In the genomic region with DNA sequence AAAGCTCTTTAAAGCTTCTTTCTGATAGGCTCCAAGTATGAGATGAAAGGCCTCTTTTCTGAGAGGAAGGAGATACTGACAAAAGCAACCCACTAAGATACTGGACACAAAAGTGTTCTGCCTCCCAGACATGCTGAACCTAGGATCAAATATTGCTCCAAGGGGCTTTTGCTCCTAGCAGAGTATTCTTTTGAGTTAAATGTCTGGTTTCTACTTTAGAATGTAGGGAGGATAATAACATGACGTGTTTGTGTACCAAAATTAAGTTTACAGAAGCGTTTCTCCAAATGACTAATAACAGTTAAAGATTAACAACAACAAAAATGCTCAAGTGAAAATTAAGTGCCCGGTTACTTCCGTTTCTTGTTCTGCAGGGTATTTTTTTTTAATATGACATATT, we compare ENCODE assay signal across 19 cellular contexts.
DNase-seq lines count a peak whose midpoint lies in the region; ATAC-seq and TF ChIP-seq lines count a peak whose summit lies in the region.
"Had no signal": no experiment of that assay in that cellular context is flagged by ENCODE, and none has a peak within 500 bp of the region (broad histone marks: within the 10 kb centered on the region; RNA-seq: fewer than 3 reads in every experiment).

No MANE protein-coding gene starts in this region.

- H3K18ac ChIP-seq in neuronal stem cell (ENCODE audit: low read length): no peak overlapping the region

- no peaks in the 10 kb centered on the region for H3K4me1 Mint-ChIP-seq in activated CD4-positive, alpha-beta T cell treated with anti-CD3 and anti-CD28 coated beads for 36 hours
- H3K4me1 Mint-ChIP-seq in CD4-positive, alpha-beta memory T cell: peaks cover 0 to 4% (median 0%) of the 10 kb centered on the region in 4 donors

- ATAC-seq in activated CD4-positive, alpha-beta T cell treated with anti-CD3 and anti-CD28 coated beads for 36 hours: peak; percentile 55
- ATAC-seq in HG02623 (IDR thresholded peaks at IDR 0.05; ENCODE audit: unreplicated experiment): peak; percentile 45
- ATAC-seq in left cardiac atrium: no peak

- no CpG with 5 or more reads among the region's 4 CpGs for WGBS in neuronal stem cell (ENCODE audit: extremely low coverage in 2 of 2, insufficient read length in 2 of 2, insufficient replicate concordance in 1 of 2), 2 donors

- H3K14ac ChIP-seq in neuronal stem cell (ENCODE audit: low read length): no peak overlapping the region

- H3K4me3 Mint-ChIP-seq in activated CD4-positive, alpha-beta T cell treated with anti-CD3 and anti-CD28 coated beads for 36 hours: no peak overlapping the region
- no peak overlapping the region for H3K4me3 Mint-ChIP-seq in CD4-positive, alpha-beta memory T cell

- H3K4ac ChIP-seq in neuronal stem cell (ENCODE audit: low read length): no peak overlapping the region

- H3K4me1 ChIP-seq in OCI-LY7 (ENCODE audit: insufficient read depth, low read length, poor library complexity, severe bottlenecking) (no peaks in the 10 kb centered on the region), neuronal stem cell (ENCODE audit: control insufficient read depth in 2 of 2, insufficient read depth in 1 of 2, low read depth in 1 of 2, low read length in 2 of 2) (no peaks in the 10 kb centered on the region)
- H3K4me1 ChIP-seq in CD4-positive, alpha-beta memory T cell (ENCODE audit: insufficient read depth, low read length): no peaks in the 10 kb centered on the region
- H3K4me1 ChIP-seq: BLaER1 treated with 17β-estradiol and CSF1 and Interleukin-3, amounts not matched to agents 10 nM and 100 nM; left ventricle myocardium inferior; spleen had no signal

- H3K36me3 Mint-ChIP-seq in activated CD4-positive, alpha-beta T cell treated with anti-CD3 and anti-CD28 coated beads for 36 hours (ENCODE audit: low read depth): no peaks in the 10 kb centered on the region
- H3K36me3 Mint-ChIP-seq in CD4-positive, alpha-beta memory T cell: no peaks in the 10 kb centered on the region

- H3K27me3 ChIP-seq in neuronal stem cell (ENCODE audit: control insufficient read depth in 3 of 3, insufficient read depth in 3 of 3, low read depth in 1 of 3, low read length in 3 of 3): no peaks in the 10 kb centered on the region
- H3K27me3 ChIP-seq in CD4-positive, alpha-beta memory T cell (ENCODE audit: insufficient read depth, low read length): no peaks in the 10 kb centered on the region
- H3K27me3 ChIP-seq: BLaER1 treated with 17β-estradiol and CSF1 and Interleukin-3, amounts not matched to agents 10 nM and 100 nM; spleen had no signal

- no TSS peak for BruUV-seq in OCI-LY7 (replicated peaks; lab: Mats Ljungman, UMichigan)

- no peak overlapping the region for H2BK15ac ChIP-seq in neuronal stem cell (ENCODE audit: low read length)

- H4K8ac ChIP-seq in neuronal stem cell (ENCODE audit: low read depth, low read length): no peak overlapping the region

- intact Hi-C loops in activated CD4-positive, alpha-beta T cell treated with anti-CD3 and anti-CD28 coated beads for 36 hours (cut with DNase I, micrococcal nuclease): no loop called here
- intact Hi-C loops in OCI-LY7 (cut with micrococcal nuclease; ENCODE audit: unreplicated experiment) (no loop called here), left cardiac atrium (cut with DNase I) (no loop called here)
- intact Hi-C loops in CD4-positive, alpha-beta memory T cell (cut with micrococcal nuclease): no loop called here

- no peak overlapping the region for H3K4me2 ChIP-seq in OCI-LY7 (ENCODE audit: low read length)
- H3K4me2 ChIP-seq in neuronal stem cell (ENCODE audit: insufficient read depth, low read length, poor library complexity, severe bottlenecking): no peak overlapping the region
- H3K4me2 ChIP-seq: BLaER1 treated with 17β-estradiol and CSF1 and Interleukin-3, amounts not matched to agents 10 nM and 100 nM had no signal

- H3K79me1 ChIP-seq in neuronal stem cell (ENCODE audit: low read depth, low read length): no peaks in the 10 kb centered on the region

- no peak for DNase-seq in activated CD4-positive, alpha-beta T cell treated with anti-CD3 and anti-CD28 coated beads for 36 hours
- DNase-seq in activated CD4-positive, alpha-beta T cell treated with anti-CD3 and anti-CD28 coated beads for 1 hour: no peak
- DNase-seq in OCI-LY7 (ENCODE audit: low spot score) (peak; percentile 2), neuronal stem cell (ENCODE audit: low spot score) (peak; percentile 9), NK-92 (lab: John Stamatoyannopoulos, UW; ENCODE audit: unreplicated experiment) (no peak), left cardiac atrium (no peak)
- DNase-seq in CD4-positive, alpha-beta memory T cell: no peak
- DNase-seq: activated CD4-positive, alpha-beta T cell treated with anti-CD3 and anti-CD28 coated beads for 48 hours; activated CD8-positive, alpha-beta memory T cell treated with anti-CD3 and anti-CD28 coated beads, Interleukin-2, amount 50 U/mL, for 48 hours; activated naive CD4-positive, alpha-beta T cell; effector memory CD4-positive, alpha-beta T cell; left ventricle myocardium inferior; NCI-H187; NCI-H446 treated with DMSO at 0.1 percent for 48 hours; NK-92 treated with Interleukin-12 subunit alpha and Interleukin-12 subunit beta, amount 100 ng/mL, for 24 hours; spleen; SW 1271 had no signal

- CTCF ChIA-PET in activated CD4-positive, alpha-beta T cell treated with anti-CD3 and anti-CD28 coated beads for 36 hours (lab: Charles Lee): no interaction called here
- CTCF ChIA-PET in OCI-LY7 (lab: Charles Lee; ENCODE audit: unreplicated experiment): no interaction called here
- CTCF ChIA-PET in CD4-positive, alpha-beta memory T cell (lab: Charles Lee; ENCODE audit: partially characterized antibody): no interaction called here

- H2BK120ac ChIP-seq in neuronal stem cell (ENCODE audit: low read depth, low read length): no peak overlapping the region

- H3K9ac ChIP-seq in neuronal stem cell (ENCODE audit: low read depth, low read length, poor library complexity): no peak overlapping the region
- H3K9ac ChIP-seq: BLaER1 treated with 17β-estradiol and CSF1 and Interleukin-3, amounts not matched to agents 10 nM and 100 nM had no signal

- no peak overlapping the region for H4K91ac ChIP-seq in neuronal stem cell (ENCODE audit: low read depth, low read length, poor library complexity)

- no peaks in the 10 kb centered on the region for H4K20me1 ChIP-seq in OCI-LY7 (ENCODE audit: insufficient read depth, low read length)
- H4K20me1 ChIP-seq: BLaER1 treated with 17β-estradiol and CSF1 and Interleukin-3, amounts not matched to agents 10 nM and 100 nM had no signal

- no peak overlapping the region for H3K27ac Mint-ChIP-seq in activated CD4-positive, alpha-beta T cell treated with anti-CD3 and anti-CD28 coated beads for 36 hours
- no peak overlapping the region for H3K27ac Mint-ChIP-seq in CD4-positive, alpha-beta memory T cell

- H3K79me2 ChIP-seq in OCI-LY7 (ENCODE audit: insufficient read depth, low read depth, low read length): no peaks in the 10 kb centered on the region

- H3K36me3 ChIP-seq in OCI-LY7 (ENCODE audit: insufficient read depth, low read length) (no peaks in the 10 kb centered on the region), neuronal stem cell (replicated peaks in 1 of 2; ENCODE audit: control insufficient read depth in 2 of 2, insufficient read depth in 2 of 2, low read length in 2 of 2) (no peaks in the 10 kb centered on the region)
- no peaks in the 10 kb centered on the region for H3K36me3 ChIP-seq in CD4-positive, alpha-beta memory T cell (ENCODE audit: insufficient read depth, low read length)
- H3K36me3 ChIP-seq: BLaER1 treated with 17β-estradiol and CSF1 and Interleukin-3, amounts not matched to agents 10 nM and 100 nM; left ventricle myocardium inferior; spleen had no signal

- H2AFZ ChIP-seq in OCI-LY7 (ENCODE audit: low read length): peak overlapping the region; percentile 50; the same call in 1 of the 2 replicates
- peak overlapping the region; percentile 64 for H2AFZ ChIP-seq in neuronal stem cell (ENCODE audit: low read length)

- no peak overlapping the region for H3K27ac ChIP-seq in OCI-LY7 (ENCODE audit: low read depth, low read length, poor library complexity, severe bottlenecking)
- H3K27ac ChIP-seq in neuronal stem cell (replicated peaks; ENCODE audit: low read length): no peak overlapping the region
- H3K27ac ChIP-seq in CD4-positive, alpha-beta memory T cell (ENCODE audit: low read depth, low read length): no peak overlapping the region
- H3K27ac ChIP-seq: BLaER1 treated with 17β-estradiol and CSF1 and Interleukin-3, amounts not matched to agents 10 nM and 100 nM; left ventricle myocardium inferior; spleen had no signal

- POLR2A ChIA-PET in activated CD4-positive, alpha-beta T cell treated with anti-CD3 and anti-CD28 coated beads for 36 hours (lab: Charles Lee): no interaction called here
- POLR2A ChIA-PET in OCI-LY7 (lab: Charles Lee): no interaction called here
- POLR2A ChIA-PET in CD4-positive, alpha-beta memory T cell (lab: Charles Lee; ENCODE audit: partially characterized antibody): no interaction called here

- H3K4me3 ChIP-seq in OCI-LY7 (ENCODE audit: low read depth, low read length, poor library complexity, severe bottlenecking) (no peak overlapping the region), neuronal stem cell (ENCODE audit: low read length in 2 of 2) (no peak overlapping the region)
- H3K4me3 ChIP-seq in CD4-positive, alpha-beta memory T cell (ENCODE audit: low read length in 2 of 2): no peak overlapping the region
- H3K4me3 ChIP-seq: BLaER1 treated with 17β-estradiol and CSF1 and Interleukin-3, amounts not matched to agents 10 nM and 100 nM; left ventricle myocardium inferior; spleen had no signal

- no peaks in the 10 kb centered on the region for H3K9me3 ChIP-seq in OCI-LY7 (ENCODE audit: low read length)
- H3K9me3 ChIP-seq in neuronal stem cell (replicated peaks in 1 of 2; ENCODE audit: control insufficient read depth in 2 of 2, insufficient read depth in 1 of 2, low read depth in 1 of 2, low read length in 2 of 2): no peaks in the 10 kb centered on the region
- no peaks in the 10 kb centered on the region for H3K9me3 ChIP-seq in CD4-positive, alpha-beta memory T cell (ENCODE audit: control insufficient read depth in 1 of 2, low read length in 2 of 2)

- no peaks in the 10 kb centered on the region for H3K9me2 ChIP-seq in OCI-LY7 (ENCODE audit: insufficient read depth, low read length)

- H2BK5ac ChIP-seq in neuronal stem cell (ENCODE audit: low read length): no peak overlapping the region

- H2AK5ac ChIP-seq in neuronal stem cell (ENCODE audit: low read depth, low read length): no peak overlapping the region

- no peaks in the 10 kb centered on the region for H3K27me3 Mint-ChIP-seq in activated CD4-positive, alpha-beta T cell treated with anti-CD3 and anti-CD28 coated beads for 36 hours
- H3K27me3 Mint-ChIP-seq in CD4-positive, alpha-beta memory T cell: no peaks in the 10 kb centered on the region

- TF ChIP-seq CTCF in OCI-LY7 (conservative IDR thresholded peaks at IDR 0.05; ENCODE audit: low read length): no peak

- no peak overlapping the region for H3K23ac ChIP-seq in neuronal stem cell (ENCODE audit: low read depth, low read length, poor library complexity)

- H3K9me3 Mint-ChIP-seq in activated CD4-positive, alpha-beta T cell treated with anti-CD3 and anti-CD28 coated beads for 36 hours (ENCODE audit: low read depth): peaks cover 9% of the 10 kb centered on the region
- peaks cover 0 to 12% (median 2%) of the 10 kb centered on the region in 8 donors for H3K9me3 Mint-ChIP-seq in CD4-positive, alpha-beta memory T cell

- no peak overlapping the region for H2BK12ac ChIP-seq in neuronal stem cell (ENCODE audit: low read length)

Comparison
In these comparisons a context has a peak if more than half of its experiments do, and no peak if none do; other contexts are left out.
1. ATAC-seq: peak in activated CD4-positive, alpha-beta T cell treated with anti-CD3 and anti-CD28 coated beads for 36 hours (single experiment) and HG02623 (single experiment); none in left cardiac atrium (0 of 2).
2. DNase-seq: peak in OCI-LY7 (single experiment) and neuronal stem cell (single experiment); none in activated CD4-positive, alpha-beta T cell treated with anti-CD3 and anti-CD28 coated beads for 36 hours (single experiment), activated CD4-positive, alpha-beta T cell treated with anti-CD3 and anti-CD28 coated beads for 1 hour (single experiment), NK-92 (single experiment), CD4-positive, alpha-beta memory T cell (0 of 5) and left cardiac atrium (single experiment).